ENCODE assay signal across 6 cellular contexts in genomic region chr9:37477987-37478624, GRCh38. TPM values are rescaled to one million over a fixed set of nuclear protein-coding genes. Genes with fewer than 3 reads are reported as not detected.
A peak's percentile ranks its signal among the peaks of the same experiment; 100 is the strongest.
DNase-seq lines count a peak whose midpoint lies in the region; ATAC-seq, FAIRE-seq and TF ChIP-seq lines count a peak whose summit lies in the region.
"Not testable (repeated sequence)": the region's sequence is repeated elsewhere in the genome, so short reads cannot be mapped to it uniquely, and the experiment has no call there.

No MANE protein-coding gene starts in this region.

- BruUV-seq in OCI-LY7 (replicated peaks; lab: Mats Ljungman, UMichigan); K562 (replicated peaks; lab: Mats Ljungman, UMichigan): not testable (repeated sequence)

- peak overlapping the region; percentile 52; the same call in 2 of the 3 replicates for H3K4me2 ChIP-seq in A549
- H3K4me2 ChIP-seq in OCI-LY7 (ENCODE audit: low read length) = peak overlapping the region; percentile 28; the same call in 1 of the 2 replicates
- not testable (repeated sequence) for H3K4me2 ChIP-seq in K562 (ENCODE audit: insufficient read depth, low read length)

- H4K20me1 ChIP-seq in OCI-LY7 (ENCODE audit: insufficient read depth, low read length); K562 (replicated peaks; ENCODE audit: control insufficient read depth, insufficient read depth, low read length): not testable (repeated sequence)

- TF ChIP-seq RAD21 in A549 (conservative IDR thresholded peaks at IDR 0.05 in 1 of 2, IDR thresholded peaks at IDR 0.05 in 1 of 2); K562 (CRISPR knock-in tag; conservative IDR thresholded peaks at IDR 0.05 in 1 of 2, IDR thresholded peaks at IDR 0.05 in 1 of 2): not testable (repeated sequence)

- not testable (repeated sequence) for H3K36me3 Mint-ChIP-seq in IgD-negative memory B cell, memory B cell

- POLR2A ChIA-PET in A549 (lab: Yijun Ruan, JAX); K562 (lab: Yijun Ruan, JAX): not testable (repeated sequence)
- POLR2A ChIA-PET in OCI-LY7 (lab: Charles Lee) = interaction anchor here (0.6 to 0.8 kb wide), 2 partner anchors 12 to 1008 kb away, joined by 3 read pairs; no protein-coding TSS in a partner anchor

- WGBS in A549 (ENCODE audit: missing lambda C conversion rate) = 75% methylated on average over 5 of the region's 5 CpGs
- 3% methylated on average over 5 of the region's 5 CpGs for WGBS in K562 (ENCODE audit: insufficient coverage, low coverage, missing lambda C conversion rate)

- intact Hi-C loops in OCI-LY7 (cut with micrococcal nuclease; ENCODE audit: unreplicated experiment); K562 (cut with micrococcal nuclease): not testable (repeated sequence)

- H3K79me2 ChIP-seq in OCI-LY7 (ENCODE audit: insufficient read depth, low read depth, low read length); K562 (ENCODE audit: control insufficient read depth, insufficient read depth, low read length): not testable (repeated sequence)

- CTCF ChIA-PET in A549 (lab: Yijun Ruan, JAX) = interaction anchor here (1.5 to 1.7 kb wide), 2 partner anchors 10 to 885 kb away, joined by 3 to 4 read pairs; no protein-coding TSS in a partner anchor
- CTCF ChIA-PET in OCI-LY7 (lab: Charles Lee; ENCODE audit: unreplicated experiment); K562 (lab: Yijun Ruan, JAX; ENCODE audit: low intra/inter-chr PET ratio): not testable (repeated sequence)

- H3K27ac Mint-ChIP-seq in IgD-negative memory B cell = peak overlapping the region in 1 of 3 donors; percentile 7
- not testable (repeated sequence) for H3K27ac Mint-ChIP-seq in memory B cell

- H3K4me1 Mint-ChIP-seq in IgD-negative memory B cell = peaks cover 7 to 15% (median 14%) of the 10 kb centered on the region in 3 donors
- H3K4me1 Mint-ChIP-seq in memory B cell = not testable (repeated sequence)

- not testable (repeated sequence) for H3K36me3 ChIP-seq in OCI-LY7 (ENCODE audit: insufficient read depth, low read length); K562 (ENCODE audit: control insufficient read depth, insufficient read depth, low read length)

- TF ChIP-seq POLR2A in A549 (IDR thresholded peaks at IDR 0.05; ENCODE audit: low read length); GM12891 (IDR thresholded peaks at IDR 0.05; ENCODE audit: low read depth, low read length); K562 (conservative IDR thresholded peaks at IDR 0.05): not testable (repeated sequence)

- not testable (repeated sequence) for H3K9me1 ChIP-seq in K562 (ENCODE audit: control insufficient read depth, insufficient read depth, low read length)

- 0 out of 2 replicates have a peak overlapping the region, but pooled peaks have one; percentile 41 for H2AFZ ChIP-seq in OCI-LY7 (ENCODE audit: low read length)
- H2AFZ ChIP-seq in K562 (ENCODE audit: low read depth, low read length) = not testable (repeated sequence)

- H3K9ac ChIP-seq in K562 (ENCODE audit: insufficient read depth in 1 of 2, low read depth in 2 of 2, low read length in 2 of 2) = not testable (repeated sequence)

- not testable (repeated sequence) for H3K9me2 ChIP-seq in OCI-LY7 (ENCODE audit: insufficient read depth, low read length)

- H3K9me3 Mint-ChIP-seq in IgD-negative memory B cell, memory B cell: not testable (repeated sequence)

- not testable (repeated sequence) for ATAC-seq in A549, K562
- ATAC-seq in memory B cell (ENCODE audit: low read depth) = peak; percentile 74

- peak overlapping the region in 1 of 2 experiments; percentile 64; a peak in 3 of 6 replicates for H3K27ac ChIP-seq in A549
- H3K27ac ChIP-seq in OCI-LY7 (ENCODE audit: low read depth, low read length, poor library complexity, severe bottlenecking); K562 (ENCODE audit: extremely low read depth, low read depth, low read length): not testable (repeated sequence)

- peaks cover 25% of the 10 kb centered on the region for H3K9me3 ChIP-seq in A549
- H3K9me3 ChIP-seq in OCI-LY7 (ENCODE audit: low read length); K562 (replicated peaks; ENCODE audit: control insufficient read depth, insufficient read depth, low read depth, low read length): not testable (repeated sequence)

- H3K27me3 ChIP-seq in K562 (ENCODE audit: control insufficient read depth in 2 of 2, insufficient read depth in 2 of 2, low read length in 2 of 2) = not testable (repeated sequence)

- TF ChIP-seq EP300 in A549 (IDR thresholded peaks at IDR 0.05); K562 (IDR thresholded peaks at IDR 0.05; ENCODE audit: low read length): not testable (repeated sequence)

- in situ Hi-C loops in K562 (cut with MboI) = loop anchor here (25.0 kb wide), 1 partner anchor 884 kb away; no protein-coding TSS in a partner anchor

- not testable (repeated sequence) for DNase-seq in A549 (ENCODE audit: low read depth in 1 of 2, low spot score in 1 of 2); GM12891 (ENCODE audit: insufficient read length, low spot score); K562 (ENCODE audit: extremely low read depth in 1 of 4, low spot score in 3 of 4)
- peak; percentile 28 for DNase-seq in OCI-LY7 (ENCODE audit: low spot score)
- DNase-seq in memory B cell (ENCODE audit: low spot score in 2 of 2) = peak in 1 of 2 donors; percentile 14

- H3K4me3 ChIP-seq in A549; OCI-LY7 (ENCODE audit: low read depth, low read length, poor library complexity, severe bottlenecking); K562: not testable (repeated sequence)

- H3K4me1 ChIP-seq in A549 = peaks cover 21% of the 10 kb centered on the region
- H3K4me1 ChIP-seq in OCI-LY7 (ENCODE audit: insufficient read depth, low read length, poor library complexity, severe bottlenecking) = peaks cover 19% of the 10 kb centered on the region
- not testable (repeated sequence) for H3K4me1 ChIP-seq in K562 (replicated peaks in 1 of 2; ENCODE audit: control insufficient read depth in 2 of 2, insufficient read depth in 2 of 2, low read length in 2 of 2)

- not testable (repeated sequence) for TF ChIP-seq CTCF in A549 (IDR thresholded peaks at IDR 0.05); OCI-LY7 (conservative IDR thresholded peaks at IDR 0.05; ENCODE audit: low read length); K562 (IDR thresholded peaks at IDR 0.05 in 2 of 3, conservative IDR thresholded peaks at IDR 0.05 in 1 of 3; ENCODE audit: insufficient read depth in 2 of 3, low read depth in 1 of 3, low read length in 3 of 3)

- not testable (repeated sequence) for FAIRE-seq in A549 (lab: Jason Lieb, UNC); GM12891 (lab: Jason Lieb, UNC); K562 (lab: Jason Lieb, UNC)

- peak overlapping the region in 3 of 4 donors; percentile 0 to 38 (median 6) for H3K4me3 Mint-ChIP-seq in IgD-negative memory B cell
- not testable (repeated sequence) for H3K4me3 Mint-ChIP-seq in memory B cell

- not testable (repeated sequence) for H3K27me3 Mint-ChIP-seq in IgD-negative memory B cell, memory B cell

RNA-seq across cellular contexts. Expression of gene POLR1E, which starts 7.6 kb away (rescaled TPM):
- polyA plus RNA-seq in A549 (2011; rRNA removed) (47.2 and 49.8 TPM in 2 replicates), A549 (2017; fragmentation: RNase III; extraction: RNeasy Plus Mini Kit Qiagen cat#74134 plus additional on column Dnase treatment) (39.0 to 48.6 TPM (median 41.9 TPM) in 3 replicates), IgD-negative memory B cell (13.7 TPM), K562 (2011; rRNA removed) (70.3 and 95.1 TPM in 2 replicates), K562 (2014; fragmentation: Illumina TruSeq; extraction: Trizol) (89.6 and 91.7 TPM in 2 replicates), K562 (2014; fragmentation: Nextera tagmentation; extraction: Ambion mirVana) (10 to 100 TPM; 18.9 to 39.4 TPM), K562 (2014; rRNA removed) (74.4 and 85.6 TPM in 2 replicates)
- polyA plus RNA-seq in A549 (2012; cell fraction: cytosol; rRNA removed) = 37.6 and 38.4 TPM in 2 replicates
- polyA plus RNA-seq in A549 (2012; cell fraction: nucleus; rRNA removed) = 12.5 and 13.4 TPM in 2 replicates
- 28.3 and 29.1 TPM in 2 replicates for polyA minus RNA-seq in A549 (2011; rRNA and poly(A)+ RNA removed)
- polyA plus RNA-seq in GM12891 (2012; ENCODE audit: low read depth, missing spikeins) = 37.9 TPM
- total RNA-seq in OCI-LY7 (2014; rRNA removed; shearing (Covaris generic)) = 41.0 and 44.3 TPM in 2 replicates
- total RNA-seq in OCI-LY7 (2022) (40.5 and 47.6 TPM in 2 replicates), K562 (2014; rRNA removed) (61.1 and 70.2 TPM in 2 replicates), K562 (2014; rRNA removed; fragmentation: Illumina TruSeq; extraction: Trizol) (102 and 104 TPM in 2 replicates), K562 (2015; rRNA removed; fragmentation: Illumina TruSeq; extraction: Trizol) (82.0 and 85.0 TPM in 2 replicates), K562 (2021) (69.0 and 73.1 TPM in 2 replicates)
- 50.0 and 70.5 TPM in 2 replicates for total RNA-seq in K562 (2011; cell fraction: chromatin; rRNA removed; ENCODE audit: low replicate concordance)
- 44.6 and 55.7 TPM in 2 replicates for total RNA-seq in K562 (2011; cell fraction: nucleolus; rRNA removed)
- 43.4 and 44.5 TPM in 2 replicates for total RNA-seq in K562 (2011; cell fraction: nucleoplasm; rRNA removed)
- polyA plus RNA-seq in K562 (2011; cell fraction: cytosol; rRNA removed) = 41.3 and 55.7 TPM in 2 replicates
- polyA plus RNA-seq in K562 (2011; cell fraction: nucleus; rRNA removed) = 23.3 and 26.4 TPM in 2 replicates
- polyA plus RNA-seq in K562 (2012) = 52.5 and 66.7 TPM in 2 replicates
- 104 and 115 TPM in 2 replicates for polyA minus RNA-seq in K562 (2011; rRNA and poly(A)+ RNA removed)
- polyA minus RNA-seq in K562 (2011; cell fraction: cytosol; rRNA and poly(A)+ RNA removed) = 34.6 and 39.5 TPM in 2 replicates
- 23.8 and 26.3 TPM in 2 replicates for polyA minus RNA-seq in K562 (2011; cell fraction: nucleus; rRNA and poly(A)+ RNA removed)

RNA-seq across cellular contexts. Expression of gene ZBTB5, which starts 12.9 kb away (rescaled TPM):
- polyA plus RNA-seq in A549 (2011; rRNA removed) (18.1 and 19.8 TPM in 2 replicates), A549 (2017; fragmentation: RNase III; extraction: RNeasy Plus Mini Kit Qiagen cat#74134 plus additional on column Dnase treatment) (10.7 to 12.4 TPM (median 11.7 TPM) in 3 replicates), IgD-negative memory B cell (1.1 TPM), K562 (2011; rRNA removed) (43.2 and 46.6 TPM in 2 replicates), K562 (2014; fragmentation: Illumina TruSeq; extraction: Trizol) (20.1 and 21.2 TPM in 2 replicates), K562 (2014; fragmentation: Nextera tagmentation; extraction: Ambion mirVana) (1 to 10 TPM; 2.3 to 4.7 TPM), K562 (2014; rRNA removed) (16.3 and 16.9 TPM in 2 replicates)
- 6.7 and 8.8 TPM in 2 replicates for polyA plus RNA-seq in A549 (2012; cell fraction: cytosol; rRNA removed)
- 12.0 and 15.5 TPM in 2 replicates for polyA plus RNA-seq in A549 (2012; cell fraction: nucleus; rRNA removed)
- polyA minus RNA-seq in A549 (2011; rRNA and poly(A)+ RNA removed) = 26.7 and 29.1 TPM in 2 replicates
- 7.9 TPM for polyA plus RNA-seq in GM12891 (2012; ENCODE audit: low read depth, missing spikeins)
- 27.9 and 31.9 TPM in 2 replicates for total RNA-seq in OCI-LY7 (2014; rRNA removed; shearing (Covaris generic))
- total RNA-seq in OCI-LY7 (2022) (20.2 and 23.9 TPM in 2 replicates), K562 (2014; rRNA removed) (14.8 and 15.1 TPM in 2 replicates), K562 (2014; rRNA removed; fragmentation: Illumina TruSeq; extraction: Trizol) (14.8 and 15.3 TPM in 2 replicates), K562 (2015; rRNA removed; fragmentation: Illumina TruSeq; extraction: Trizol) (14.4 and 15.5 TPM in 2 replicates), K562 (2021) (16.6 and 18.9 TPM in 2 replicates)
- total RNA-seq in K562 (2011; cell fraction: chromatin; rRNA removed; ENCODE audit: low replicate concordance) = 41.8 and 45.3 TPM in 2 replicates
- 38.3 and 44.4 TPM in 2 replicates for total RNA-seq in K562 (2011; cell fraction: nucleolus; rRNA removed)
- 44.4 and 47.6 TPM in 2 replicates for total RNA-seq in K562 (2011; cell fraction: nucleoplasm; rRNA removed)
- 33.1 and 42.6 TPM in 2 replicates for polyA plus RNA-seq in K562 (2011; cell fraction: cytosol; rRNA removed)
- 43.6 and 54.0 TPM in 2 replicates for polyA plus RNA-seq in K562 (2011; cell fraction: nucleus; rRNA removed)
- 13.7 and 13.8 TPM in 2 replicates for polyA plus RNA-seq in K562 (2012)
- polyA minus RNA-seq in K562 (2011; rRNA and poly(A)+ RNA removed) = 43.5 and 52.8 TPM in 2 replicates
- polyA minus RNA-seq in K562 (2011; cell fraction: cytosol; rRNA and poly(A)+ RNA removed) = 15.8 and 19.3 TPM in 2 replicates
- 20.2 and 29.5 TPM in 2 replicates for polyA minus RNA-seq in K562 (2011; cell fraction: nucleus; rRNA and poly(A)+ RNA removed)

RNA-seq across cellular contexts. Expression of gene GRHPR, which starts 55.6 kb away (rescaled TPM):
- 111 and 132 TPM in 2 replicates for polyA plus RNA-seq in A549 (2011; rRNA removed)
- polyA plus RNA-seq in A549 (2012; cell fraction: cytosol; rRNA removed) = 257 and 266 TPM in 2 replicates
- polyA plus RNA-seq in A549 (2012; cell fraction: nucleus; rRNA removed) = 262 and 287 TPM in 2 replicates
- polyA plus RNA-seq in A549 (2017; fragmentation: RNase III; extraction: RNeasy Plus Mini Kit Qiagen cat#74134 plus additional on column Dnase treatment) = 144 to 159 TPM (median 146 TPM) in 3 replicates
- 139 and 145 TPM in 2 replicates for polyA minus RNA-seq in A549 (2011; rRNA and poly(A)+ RNA removed)
- 156 TPM for polyA plus RNA-seq in GM12891 (2012; ENCODE audit: low read depth, missing spikeins)
- polyA plus RNA-seq in IgD-negative memory B cell = 84.6 TPM
- 135 and 148 TPM in 2 replicates for total RNA-seq in OCI-LY7 (2014; rRNA removed; shearing (Covaris generic))
- total RNA-seq in OCI-LY7 (2022) = 105 and 106 TPM in 2 replicates
- total RNA-seq in K562 (2011; cell fraction: chromatin; rRNA removed; ENCODE audit: low replicate concordance) = 153 and 249 TPM in 2 replicates
- 152 and 167 TPM in 2 replicates for total RNA-seq in K562 (2011; cell fraction: nucleolus; rRNA removed)
- total RNA-seq in K562 (2011; cell fraction: nucleoplasm; rRNA removed) = 169 and 188 TPM in 2 replicates
- total RNA-seq in K562 (2014; rRNA removed) = 142 and 188 TPM in 2 replicates
- 60.4 and 81.2 TPM in 2 replicates for total RNA-seq in K562 (2014; rRNA removed; fragmentation: Illumina TruSeq; extraction: Trizol)
- total RNA-seq in K562 (2015; rRNA removed; fragmentation: Illumina TruSeq; extraction: Trizol) = 124 and 128 TPM in 2 replicates
- 120 TPM in 2 replicates for total RNA-seq in K562 (2021)
- polyA plus RNA-seq in K562 (2011; rRNA removed) = 140 and 170 TPM in 2 replicates
- polyA plus RNA-seq in K562 (2011; cell fraction: cytosol; rRNA removed) = 244 and 362 TPM in 2 replicates
- 198 and 228 TPM in 2 replicates for polyA plus RNA-seq in K562 (2011; cell fraction: nucleus; rRNA removed)
- 125 and 212 TPM in 2 replicates for polyA plus RNA-seq in K562 (2012)
- 108 and 122 TPM in 2 replicates for polyA plus RNA-seq in K562 (2014; fragmentation: Illumina TruSeq; extraction: Trizol)
- polyA plus RNA-seq in K562 (2014; fragmentation: Nextera tagmentation; extraction: Ambion mirVana) = 10 to 100 TPM; 38.9 to 59.0 TPM
- 144 and 164 TPM in 2 replicates for polyA plus RNA-seq in K562 (2014; rRNA removed)
- 88.7 and 103 TPM in 2 replicates for polyA minus RNA-seq in K562 (2011; rRNA and poly(A)+ RNA removed)
- 76.4 and 82.6 TPM in 2 replicates for polyA minus RNA-seq in K562 (2011; cell fraction: cytosol; rRNA and poly(A)+ RNA removed)
- polyA minus RNA-seq in K562 (2011; cell fraction: nucleus; rRNA and poly(A)+ RNA removed) = 75.5 and 95.9 TPM in 2 replicates
